Comparison of ENCODE assay signal across 22 cellular contexts in genomic region chr5:5665225-5666075, GRCh38.
A peak's percentile ranks its signal among the peaks of the same experiment; 100 is the strongest.
DNase-seq lines count a peak whose midpoint lies in the region; ATAC-seq and TF ChIP-seq lines count a peak whose summit lies in the region.
"Had no signal": no experiment of that assay in that cellular context is flagged by ENCODE, and none has a peak within 500 bp of the region (broad histone marks: within the 10 kb centered on the region; RNA-seq: fewer than 3 reads in every experiment).

No MANE protein-coding gene starts in this region.

- no peaks in the 10 kb centered on the region for H3K4me1 ChIP-seq in right lobe of liver
- H3K4me1 ChIP-seq: left ventricle myocardium inferior, prostate gland had no signal

- TF ChIP-seq CTCF in fibroblast of villous mesenchyme (IDR thresholded peaks at IDR 0.05; ENCODE audit: insufficient read depth, low read depth, low read length) (no peak), right lobe of liver (IDR thresholded peaks at IDR 0.05) (no peak)

- no peaks in the 10 kb centered on the region for H3K27me3 ChIP-seq in right lobe of liver
- H3K27me3 ChIP-seq: gastroesophageal sphincter, vagina had no signal

- H3K4me3 ChIP-seq in fibroblast of villous mesenchyme (ENCODE audit: low read depth, low read length), result no peak overlapping the region
- H3K4me3 ChIP-seq in right lobe of liver, result no peak overlapping the region
- H3K4me3 ChIP-seq: dorsolateral prefrontal cortex, gastroesophageal sphincter, GM12878, HAP-1, left ventricle myocardium inferior, prostate gland, vagina had no signal

- H3K36me3 ChIP-seq in right lobe of liver, result no peaks in the 10 kb centered on the region
- H3K36me3 ChIP-seq: gastroesophageal sphincter, HAP-1, left ventricle myocardium inferior, prostate gland, vagina had no signal

- no peak for TF ChIP-seq POLR2A in right lobe of liver (IDR thresholded peaks at IDR 0.05)

- DNase-seq in ACHN, result peak; percentile 80
- peak; percentile 95 for DNase-seq in HT1080 (ENCODE audit: low read depth)
- peak; percentile 42 for DNase-seq in SW480 (ENCODE audit: low spot score)
- DNase-seq in fibroblast of villous mesenchyme (ENCODE audit: low read depth), result peak; percentile 13
- DNase-seq in right lobe of liver, result no peak
- no peak for DNase-seq in foreskin melanocyte
- no peak for DNase-seq in DMS153 (lab: John Stamatoyannopoulos, UW)
- no peak for DNase-seq in NCI-H82 (lab: John Stamatoyannopoulos, UW)
- DNase-seq: activated CD4-positive, alpha-beta T cell treated with anti-CD3 and anti-CD28 coated beads for 48 hours; activated CD8-positive, alpha-beta memory T cell treated with anti-CD3 and anti-CD28 coated beads, Interleukin-2, amount 50 U/mL, for 4 hours; C1 segment of cervical spinal cord; dorsolateral prefrontal cortex; GF-D8; left ventricle myocardium inferior; NCI-H1092 treated with DMSO at 0.1 percent for 48 hours; NCI-H2081; stimulated activated CD4-positive, alpha-beta T cell treated with anti-CD3 and anti-CD28 coated beads, Interleukin-4, amount 100 ng/mL, for 24 hours had no signal

- in situ Hi-C loops in ACHN (cut with HindIII; ENCODE audit: low pct_ligation_motif_present, low pct_unique_long_range_greater_than_20kb, low sequenced_read_pairs), result no loop called here

- no peaks in the 10 kb centered on the region for H3K9me3 ChIP-seq in right lobe of liver
- H3K9me3 ChIP-seq: gastroesophageal sphincter, HAP-1, left ventricle myocardium inferior, prostate gland, vagina had no signal

- 74% methylated on average over 4 of the region's 13 CpGs for WGBS in right lobe of liver (ENCODE audit: insufficient coverage, low coverage, low lambda C conversion rate, missing lambda C conversion rate)

- H3K27ac ChIP-seq in right lobe of liver, result no peak overlapping the region
- H3K27ac ChIP-seq: dorsolateral prefrontal cortex, gastroesophageal sphincter, left ventricle myocardium inferior, prostate gland, vagina had no signal

- ATAC-seq in right lobe of liver, result no peak
- ATAC-seq: gastroesophageal sphincter, GM12878 had no signal

- intact Hi-C loops in right lobe of liver (cut with DNase I), result no loop called here

Comparison
In these comparisons a context has a peak if more than half of its experiments do, and no peak if none do; other contexts are left out.
1. DNase-seq: peak in ACHN (single experiment), HT1080 (single experiment), SW480 (single experiment) and fibroblast of villous mesenchyme (single experiment); none in right lobe of liver (0 of 3), foreskin melanocyte (single experiment), DMS153 (single experiment) and NCI-H82 (single experiment).